ENCODE assay signal across 24 cellular contexts in genomic region chr14:56528927-56529326, GRCh38.
"Had no signal": no experiment of that assay in that cellular context is flagged by ENCODE, and none has a peak within 500 bp of the region (broad histone marks: within the 10 kb centered on the region; RNA-seq: fewer than 3 reads in every experiment).

No MANE protein-coding gene starts in this region.

- H3K27me3 ChIP-seq: right atrium auricular region, tibial artery had no signal

- H3K79me2 ChIP-seq: hepatocyte, parathyroid adenoma had no signal

- H3K9me3 ChIP-seq: lower lobe of right lung, right atrium auricular region, suprapubic skin, thoracic aorta, tibial artery, upper lobe of right lung had no signal

- ATAC-seq: left cardiac atrium; left lobe of liver; lower lobe of right lung; naive thymus-derived CD8-positive, alpha-beta T cell; sciatic nerve; stimulated activated naive B cell treated with anti-CD40 and anti-IgM and Interleukin-4, amounts not matched to agents 10 μg/mL and 1 μg/mL and 100 μg/mL, for 72 hours; upper lobe of right lung had no signal

- H3K4me1 ChIP-seq: lower lobe of right lung, parathyroid adenoma, right atrium auricular region, suprapubic skin, tibial artery, upper lobe of right lung had no signal

- FAIRE-seq: keratinocyte had no signal

- H3K27ac ChIP-seq: hepatocyte, lower lobe of right lung, parathyroid adenoma, right atrium auricular region, skin epidermis, suprapubic skin, thoracic aorta, tibial artery, upper lobe of right lung had no signal

- H3K9ac ChIP-seq: parathyroid adenoma had no signal

- H3K36me3 ChIP-seq: lower lobe of right lung, right atrium auricular region, suprapubic skin, thoracic aorta, tibial artery, upper lobe of right lung had no signal

- DNase-seq: kidney glomerular epithelial cell; left cardiac atrium; lower lobe of right lung; mammary epithelial cell; mesenchymal stem cell; naive thymus-derived CD8-positive, alpha-beta T cell; nucleus accumbens; stimulated activated CD4-positive, alpha-beta T cell treated with anti-CD3 and anti-CD28 coated beads, Interleukin-12 subunit alpha, Interleukin-12 subunit beta, amount 100 ng/mL, for 4 hours; stimulated activated CD4-positive, alpha-beta T cell treated with anti-CD3 and anti-CD28 coated beads, Interleukin-15, amount 100 ng/mL, for 24 hours; stimulated activated CD4-positive, alpha-beta T cell treated with anti-CD3 and anti-CD28 coated beads, Interleukin-2, amount 100 ng/mL, for 24 hours; stimulated activated CD4-positive, alpha-beta T cell treated with anti-CD3 and anti-CD28 coated beads, Interleukin-4, amount 100 ng/mL, for 1 hour; stimulated activated naive B cell treated with anti-CD40 and anti-IgM and Interleukin-4, amounts not matched to agents 10 μg/mL and 1 μg/mL and 100 μg/mL, for 72 hours; tibial artery; trophoblast cell; upper lobe of right lung had no signal

- H3K4me3 ChIP-seq: hepatocyte, lower lobe of right lung, right atrium auricular region, skin epidermis, suprapubic skin, thoracic aorta, tibial artery, upper lobe of right lung had no signal

- H2AFZ ChIP-seq: hepatocyte, parathyroid adenoma had no signal

- H3K4me2 ChIP-seq: hepatocyte had no signal
